Comparison of ENCODE assay signal across 28 cellular contexts in genomic region chr5:6154216-6154615, GRCh38.
"Had no signal": no experiment of that assay in that cellular context is flagged by ENCODE, and none has a peak within 500 bp of the region (broad histone marks: within the 10 kb centered on the region; RNA-seq: fewer than 3 reads in every experiment).

No MANE protein-coding gene starts in this region.

- H3K27me3 Mint-ChIP-seq: dendritic cell treated with granulocyte-macrophage colony-stimulating factor and Interleukin-4, amounts not matched to agents 40 ng/mL and 50 ng/mL, for 4 days; effector memory CD8-positive, alpha-beta T cell had no signal

- H3K4me3 Mint-ChIP-seq: dendritic cell treated with granulocyte-macrophage colony-stimulating factor and Interleukin-4, amounts not matched to agents 40 ng/mL and 50 ng/mL, for 4 days; effector memory CD8-positive, alpha-beta T cell; endodermal cell; mesothelial cell of epicardium; naive B cell had no signal

- H3K4me3 ChIP-seq: colonic mucosa, esophagus squamous epithelium, gastrocnemius medialis, heart right ventricle, left lung, lower lobe of right lung, mucosa of descending colon had no signal

- H3K9me3 ChIP-seq: colonic mucosa, esophagus squamous epithelium, gastrocnemius medialis, heart right ventricle, lower lobe of right lung, mucosa of descending colon had no signal

- ATAC-seq: effector memory CD8-positive, alpha-beta T cell; esophagus mucosa; gastrocnemius medialis; heart right ventricle; left cardiac atrium; left lung; left ventricle myocardium superior; lower lobe of right lung; mucosa of descending colon had no signal

- DNase-seq: colonic mucosa; cortex of kidney; effector CD8-positive, alpha-beta T cell; effector memory CD8-positive, alpha-beta T cell; endodermal cell; erythroblast; esophagus squamous epithelium; foreskin fibroblast; foreskin melanocyte; gastrocnemius medialis; glutamatergic neuron; head of caudate nucleus; heart right ventricle; hippocampal formation; left cardiac atrium; left lung; left ventricle myocardium superior; lower lobe of right lung; mesenchymal stem cell; mucosa of descending colon; naive B cell had no signal

- H3K36me3 Mint-ChIP-seq: mesothelial cell of epicardium, naive B cell had no signal

- H3K36me3 ChIP-seq: colonic mucosa, esophagus squamous epithelium, gastrocnemius medialis, heart right ventricle, left lung, lower lobe of right lung had no signal

- H3K27me3 ChIP-seq: colonic mucosa, gastrocnemius medialis, left lung had no signal

- H3K27ac Mint-ChIP-seq: dendritic cell treated with granulocyte-macrophage colony-stimulating factor and Interleukin-4, amounts not matched to agents 40 ng/mL and 50 ng/mL, for 4 days; effector memory CD8-positive, alpha-beta T cell; endodermal cell; mesothelial cell of epicardium; naive B cell had no signal

- H3K27ac ChIP-seq: colonic mucosa, epithelial cell of prostate, esophagus squamous epithelium, gastrocnemius medialis, heart right ventricle, left lung, lower lobe of right lung had no signal

- H3K9me3 Mint-ChIP-seq: effector memory CD8-positive, alpha-beta T cell; endodermal cell had no signal

- FAIRE-seq: endometrium, islet of Langerhans, keratinocyte had no signal

- H3K4me1 ChIP-seq: colonic mucosa, gastrocnemius medialis, heart right ventricle, left lung, lower lobe of right lung had no signal

- H3K4me1 Mint-ChIP-seq: endodermal cell, mesothelial cell of epicardium, naive B cell had no signal
